Comparison of ENCODE assay signal across 1 cellular context in genomic region chr10:21516270-21517131, GRCh38.
TF ChIP-seq lines count a peak whose summit lies in the region.

No MANE protein-coding gene starts in this region.

TF ChIP-seq in HepG2, 621 proteins besides CTCF, POLR2A, EP300 and RAD21 (continued from another document and continues in another):
- TF ChIP-seq JUND (CRISPR knock-in tag; IDR thresholded peaks at IDR 0.05) = no peak
- TF ChIP-seq ZNF451 (CRISPR knock-in tag; IDR thresholded peaks at IDR 0.05) = 0 out of 2 replicates have a peak, but pooled peaks have one; percentile 58
- TF ChIP-seq GLMP (CRISPR knock-in tag; IDR thresholded peaks at IDR 0.05; ENCODE audit: borderline replicate concordance) = no peak
- TF ChIP-seq ZNF207 (IDR thresholded peaks at IDR 0.05; ENCODE audit: borderline replicate concordance) = no peak
- TF ChIP-seq ZNF446 (CRISPR knock-in tag; IDR thresholded peaks at IDR 0.05) = no peak
- no peak for TF ChIP-seq POLR2AphosphoS5 (IDR thresholded peaks at IDR 0.05; ENCODE audit: low read depth, low read length)
- no peak for TF ChIP-seq AFF4 (CRISPR knock-in tag; IDR thresholded peaks at IDR 0.05)
- TF ChIP-seq ZNF318 (CRISPR knock-in tag; IDR thresholded peaks at IDR 0.05) = no peak
- TF ChIP-seq BCL3 (CRISPR knock-in tag; IDR thresholded peaks at IDR 0.05) = peak; percentile 51; the same call in 1 of the 2 replicates
- TF ChIP-seq ZNF556 (CRISPR knock-in tag; IDR thresholded peaks at IDR 0.05; ENCODE audit: borderline replicate concordance) = no peak
- TF ChIP-seq ZNF138 (CRISPR knock-in tag; IDR thresholded peaks at IDR 0.05; ENCODE audit: low read depth) = no peak
- TF ChIP-seq ARNT (IDR thresholded peaks at IDR 0.05) = no peak
- no peak for TF ChIP-seq TMF1 (CRISPR knock-in tag; IDR thresholded peaks at IDR 0.05; ENCODE audit: low read depth)
- TF ChIP-seq KLF13 (CRISPR knock-in tag; IDR thresholded peaks at IDR 0.05) = no peak
- TF ChIP-seq ZNF17 (CRISPR knock-in tag; IDR thresholded peaks at IDR 0.05) = no peak
- TF ChIP-seq ZNF768 (CRISPR knock-in tag; IDR thresholded peaks at IDR 0.05) = 0 out of 2 replicates have a peak, but pooled peaks have one; percentile 21
- TF ChIP-seq ONECUT2 (CRISPR knock-in tag; IDR thresholded peaks at IDR 0.05) = no peak
- TF ChIP-seq ZNF205 (CRISPR knock-in tag; IDR thresholded peaks at IDR 0.05) = no peak
- no peak; the same call in 1 of the 2 replicates for TF ChIP-seq RNF2 (conservative IDR thresholded peaks at IDR 0.05; ENCODE audit: low read depth)
- no peak for TF ChIP-seq ZNF333 (CRISPR knock-in tag; IDR thresholded peaks at IDR 0.05; ENCODE audit: borderline replicate concordance)
- 0 out of 2 replicates have a peak, but pooled peaks have one; percentile 11 for TF ChIP-seq RBFOX2 (IDR thresholded peaks at IDR 0.05; ENCODE audit: low read depth, low read length)
- no peak for TF ChIP-seq GPN1 (CRISPR knock-in tag; IDR thresholded peaks at IDR 0.05; ENCODE audit: borderline replicate concordance)
- TF ChIP-seq ZNF784 (CRISPR knock-in tag; IDR thresholded peaks at IDR 0.05; ENCODE audit: borderline replicate concordance) = no peak; the same call in 1 of the 2 replicates
- no peak for TF ChIP-seq ZNF75D (CRISPR knock-in tag; IDR thresholded peaks at IDR 0.05; ENCODE audit: borderline replicate concordance)
- TF ChIP-seq KLF12 (CRISPR knock-in tag; IDR thresholded peaks at IDR 0.05; ENCODE audit: borderline replicate concordance) = no peak
- TF ChIP-seq IRF1 (CRISPR knock-in tag; IDR thresholded peaks at IDR 0.05; ENCODE audit: low read depth) = no peak
- TF ChIP-seq PHF21A (CRISPR knock-in tag; IDR thresholded peaks at IDR 0.05) = no peak; the same call in 1 of the 2 replicates
- TF ChIP-seq SNAI1 (CRISPR knock-in tag; IDR thresholded peaks at IDR 0.05; ENCODE audit: borderline replicate concordance) = no peak
- peak; percentile 60; the same call in 1 of the 2 replicates for TF ChIP-seq ZSCAN21 (CRISPR knock-in tag; IDR thresholded peaks at IDR 0.05; ENCODE audit: borderline replicate concordance)
- no peak for TF ChIP-seq NFIB (CRISPR knock-in tag; IDR thresholded peaks at IDR 0.05; ENCODE audit: borderline replicate concordance)
- no peak for TF ChIP-seq ZNF142 (CRISPR knock-in tag; IDR thresholded peaks at IDR 0.05)
- TF ChIP-seq ZNF18 (CRISPR knock-in tag; IDR thresholded peaks at IDR 0.05; ENCODE audit: insufficient replicate concordance) = peak; percentile 37
- TF ChIP-seq EHMT2 (IDR thresholded peaks at IDR 0.05; ENCODE audit: borderline replicate concordance, low read depth, low read length) = no peak
- TF ChIP-seq CENPT (CRISPR knock-in tag; IDR thresholded peaks at IDR 0.05; ENCODE audit: low read depth) = no peak
- TF ChIP-seq PITX1 (CRISPR knock-in tag; IDR thresholded peaks at IDR 0.05) = no peak; the same call in 1 of the 2 replicates
